ENCODE assay signal across 21 cellular contexts in the genomic region with DNA sequence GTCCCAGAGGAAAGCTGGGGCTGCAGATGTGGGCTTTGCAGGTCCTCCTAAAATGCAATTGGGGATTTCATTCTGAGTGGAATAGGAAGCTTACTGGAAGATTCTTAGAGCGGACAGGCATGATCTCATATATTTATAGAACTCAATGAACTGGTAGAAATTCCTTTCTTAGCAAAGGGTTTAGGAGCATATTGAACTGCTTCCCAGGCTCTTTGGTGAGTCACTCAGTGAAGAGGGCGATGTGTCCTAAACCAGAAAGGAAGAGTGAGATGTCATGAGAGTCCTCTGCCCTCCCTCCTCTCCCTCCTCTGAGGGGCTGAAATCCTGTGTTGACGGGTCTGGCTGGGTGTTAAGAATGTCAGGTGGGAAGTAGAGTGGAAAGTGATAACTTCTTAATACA. TPM values are rescaled to one million over a fixed set of nuclear protein-coding genes. Genes with fewer than 3 reads are reported as not detected.
A peak's percentile ranks its signal among the peaks of the same experiment; 100 is the strongest.
DNase-seq lines count a peak whose midpoint lies in the region; ATAC-seq and TF ChIP-seq lines count a peak whose summit lies in the region.
"Had no signal": no experiment of that assay in that cellular context is flagged by ENCODE, and none has a peak within 500 bp of the region (broad histone marks: within the 10 kb centered on the region; RNA-seq: fewer than 3 reads in every experiment).

No MANE protein-coding gene starts in this region.

- TF ChIP-seq RAD21 in IMR-90 (IDR thresholded peaks at IDR 0.05; ENCODE audit: low read length), result no peak

- peaks cover 3% of the 10 kb centered on the region for H3K27me3 Mint-ChIP-seq in glutamatergic neuron (ENCODE audit: unreplicated experiment)
- H3K27me3 Mint-ChIP-seq: dendritic cell treated with granulocyte-macrophage colony-stimulating factor and Interleukin-4, amounts not matched to agents 40 ng/mL and 50 ng/mL, for 4 days had no signal

- POLR2A ChIA-PET in IMR-90 (lab: Charles Lee; ENCODE audit: unreplicated experiment), result no interaction called here

- H3K9me1 ChIP-seq in IMR-90 (ENCODE audit: insufficient read depth, low read length), result no peaks in the 10 kb centered on the region

- no peak overlapping the region for H3K27ac Mint-ChIP-seq in glutamatergic neuron (ENCODE audit: unreplicated experiment)
- H3K27ac Mint-ChIP-seq: CD4-positive, alpha-beta memory T cell; dendritic cell treated with granulocyte-macrophage colony-stimulating factor and Interleukin-4, amounts not matched to agents 40 ng/mL and 50 ng/mL, for 4 days; natural killer cell; T-helper 2 cell treated with Interferon-gamma antibody and Interleukin-4, amounts not matched to agents 5 μg/mL and 100 μg/mL, for 36 hours had no signal

- H3K4me2 ChIP-seq in IMR-90 (ENCODE audit: low read depth, low read length) (no peak overlapping the region), fibroblast of lung (ENCODE audit: extremely low read depth, insufficient read depth, low read length) (no peak overlapping the region), mesenchymal stem cell (ENCODE audit: low read length, poor library complexity, severe bottlenecking) (peak overlapping the region; percentile 12), hepatocyte (no peak overlapping the region)

- no peak overlapping the region for H3K9ac ChIP-seq in IMR-90 (ENCODE audit: low read depth, low read length)
- H3K9ac ChIP-seq in fibroblast of lung (ENCODE audit: insufficient read depth, low read length), result no peak overlapping the region
- H3K9ac ChIP-seq in mesenchymal stem cell (ENCODE audit: low read length), result no peak overlapping the region

- H2BK5ac ChIP-seq in IMR-90 (ENCODE audit: low read depth, low read length, poor library complexity, severe bottlenecking) (no peak overlapping the region), mesenchymal stem cell (ENCODE audit: low read depth, low read length, poor library complexity, severe bottlenecking) (peak overlapping the region; percentile 75)

- H3K9me3 ChIP-seq in IMR-90 (ENCODE audit: control insufficient read depth, insufficient read depth, low read length) (no peaks in the 10 kb centered on the region), fibroblast of lung (ENCODE audit: control insufficient read depth, insufficient read depth, low read depth, low read length) (no peaks in the 10 kb centered on the region), mesenchymal stem cell (ENCODE audit: control insufficient read depth, low read length) (no peaks in the 10 kb centered on the region), hepatocyte (ENCODE audit: low read depth) (no peaks in the 10 kb centered on the region), heart left ventricle (no peaks in the 10 kb centered on the region)
- H3K9me3 ChIP-seq: prostate gland had no signal

- no peak overlapping the region for H3K14ac ChIP-seq in IMR-90 (replicated peaks; ENCODE audit: low read depth, low read length)
- no peak overlapping the region for H3K14ac ChIP-seq in mesenchymal stem cell (ENCODE audit: low read length in 2 of 2)

- H3K18ac ChIP-seq in IMR-90 (ENCODE audit: low read depth, low read length), result no peak overlapping the region
- H3K18ac ChIP-seq in mesenchymal stem cell (ENCODE audit: low read depth in 1 of 2, low read length in 2 of 2), result peak overlapping the region in 1 of 2 experiments; percentile 81

- H3K4me1 ChIP-seq in IMR-90 (ENCODE audit: control insufficient read depth, insufficient read depth, low read length) (no peaks in the 10 kb centered on the region), fibroblast of lung (ENCODE audit: control insufficient read depth, extremely low read depth, insufficient read depth, low read length) (no peaks in the 10 kb centered on the region), mesenchymal stem cell (ENCODE audit: control insufficient read depth, insufficient read depth, low read depth, low read length) (peaks cover 3% of the 10 kb centered on the region), hepatocyte (ENCODE audit: insufficient read depth) (no peaks in the 10 kb centered on the region), heart left ventricle (peaks cover 0 to 10% (median 0%) of the 10 kb centered on the region in 12 donors)
- H3K4me1 ChIP-seq: prostate gland had no signal

- H2BK15ac ChIP-seq in IMR-90 (ENCODE audit: low read depth, low read length) (no peak overlapping the region), mesenchymal stem cell (ENCODE audit: low read depth, poor library complexity, severe bottlenecking) (no peak overlapping the region)

- H3K27ac ChIP-seq in IMR-90 (ENCODE audit: insufficient read depth, low read length) (no peak overlapping the region), fibroblast of lung (ENCODE audit: insufficient read depth, low read length) (no peak overlapping the region), mesenchymal stem cell (ENCODE audit: low read length, poor library complexity, severe bottlenecking) (peak overlapping the region; percentile 25), hepatocyte (no peak overlapping the region), heart left ventricle (no peak overlapping the region)
- H3K27ac ChIP-seq: prostate gland had no signal

- in situ Hi-C loops in IMR-90 (cut with MboI; ENCODE audit: low sequenced_read_pairs), result no loop called here

- BruUV-seq in IMR-90 (replicated peaks; lab: Mats Ljungman, UMichigan), result no TSS peak

- H2AFZ ChIP-seq in IMR-90 (replicated peaks; ENCODE audit: low read length, poor library complexity), result no peak overlapping the region
- H2AFZ ChIP-seq in fibroblast of lung (ENCODE audit: low read length), result no peak overlapping the region
- no peak overlapping the region for H2AFZ ChIP-seq in mesenchymal stem cell (ENCODE audit: low read depth, low read length)
- H2AFZ ChIP-seq in hepatocyte, result no peak overlapping the region

- TF ChIP-seq POLR2A in IMR-90 (IDR thresholded peaks at IDR 0.05; ENCODE audit: low read depth, low read length) (no peak), heart left ventricle (IDR thresholded peaks at IDR 0.05) (no peak)

- no peak overlapping the region for H2BK12ac ChIP-seq in mesenchymal stem cell (ENCODE audit: low read length in 2 of 2)

- no peak overlapping the region for H3K56ac ChIP-seq in IMR-90 (ENCODE audit: extremely low read depth, insufficient read depth, low read length)

- H3K23ac ChIP-seq in IMR-90 (ENCODE audit: low read depth, low read length) (no peak overlapping the region), mesenchymal stem cell (ENCODE audit: low read length in 2 of 2) (peak overlapping the region in 1 of 2 experiments; percentile 41)

- H2BK20ac ChIP-seq in IMR-90 (ENCODE audit: low read depth, low read length), result no peak overlapping the region

- peaks cover 2% of the 10 kb centered on the region for H3K4me1 Mint-ChIP-seq in glutamatergic neuron (ENCODE audit: low read depth, unreplicated experiment)
- H3K4me1 Mint-ChIP-seq: CD4-positive, alpha-beta memory T cell; natural killer cell had no signal

- H3K4me3 ChIP-seq in IMR-90 (ENCODE audit: insufficient read depth, low read depth, low read length) (no peak overlapping the region), fibroblast of lung (replicated peaks in 1 of 4; ENCODE audit: control extremely low read depth in 1 of 4, insufficient read depth in 1 of 4, low read depth in 3 of 4, low read length in 4 of 4) (no peak overlapping the region), mesenchymal stem cell (ENCODE audit: insufficient read depth in 1 of 2, low read depth in 1 of 2, low read length in 2 of 2) (no peak overlapping the region), hepatocyte (no peak overlapping the region), heart left ventricle (no peak overlapping the region)
- H3K4me3 ChIP-seq: prostate gland had no signal

- no peak overlapping the region for H3K4ac ChIP-seq in IMR-90 (ENCODE audit: low read depth, low read length)
- no peak overlapping the region for H3K4ac ChIP-seq in mesenchymal stem cell (ENCODE audit: low read depth in 1 of 2, low read length in 2 of 2)

- H3K36me3 ChIP-seq in IMR-90 (ENCODE audit: control insufficient read depth, insufficient read depth, low read length), result no peaks in the 10 kb centered on the region
- no peaks in the 10 kb centered on the region for H3K36me3 ChIP-seq in fibroblast of lung (ENCODE audit: control insufficient read depth, insufficient read depth, low read length)
- H3K36me3 ChIP-seq in mesenchymal stem cell (ENCODE audit: control insufficient read depth in 1 of 2, insufficient read depth in 2 of 2, low read depth in 1 of 2, low read length in 2 of 2), result no peaks in the 10 kb centered on the region
- no peaks in the 10 kb centered on the region for H3K36me3 ChIP-seq in hepatocyte (replicated peaks; ENCODE audit: insufficient read depth, low read depth)
- H3K36me3 ChIP-seq in heart left ventricle, result no peaks in the 10 kb centered on the region
- H3K36me3 ChIP-seq: prostate gland had no signal

- no peak overlapping the region for H3K4me3 Mint-ChIP-seq in glutamatergic neuron (ENCODE audit: unreplicated experiment)
- H3K4me3 Mint-ChIP-seq: CD4-positive, alpha-beta memory T cell; dendritic cell treated with granulocyte-macrophage colony-stimulating factor and Interleukin-4, amounts not matched to agents 40 ng/mL and 50 ng/mL, for 4 days; natural killer cell; T-helper 2 cell treated with Interferon-gamma antibody and Interleukin-4, amounts not matched to agents 5 μg/mL and 100 μg/mL, for 36 hours had no signal

- ATAC-seq in IMR-90 (ENCODE audit: low read depth), result no peak
- no peak for ATAC-seq in GM19467 (IDR thresholded peaks at IDR 0.05; ENCODE audit: unreplicated experiment)
- no peak for ATAC-seq in heart left ventricle
- ATAC-seq: natural killer cell; stimulated activated naive CD8-positive, alpha-beta T cell treated with anti-CD3 and anti-CD28 coated beads, Interleukin-15, Interleukin-2, amounts not matched to agents 100 U/mL and 50 U/mL, for 24 hours had no signal

- H3K36me3 Mint-ChIP-seq in glutamatergic neuron (ENCODE audit: unreplicated experiment), result no peaks in the 10 kb centered on the region
- H3K36me3 Mint-ChIP-seq: CD4-positive, alpha-beta memory T cell; natural killer cell had no signal

- H3K27me3 ChIP-seq in IMR-90 (ENCODE audit: control insufficient read depth, insufficient read depth, low read length) (no peaks in the 10 kb centered on the region), fibroblast of lung (ENCODE audit: control insufficient read depth, insufficient read depth, low read length) (no peaks in the 10 kb centered on the region), mesenchymal stem cell (ENCODE audit: control insufficient read depth in 1 of 2, insufficient read depth in 1 of 2, low read length in 2 of 2) (no peaks in the 10 kb centered on the region), hepatocyte (no peaks in the 10 kb centered on the region), heart left ventricle (no peaks in the 10 kb centered on the region)

- H4K91ac ChIP-seq in IMR-90 (ENCODE audit: insufficient read depth, low read depth, low read length), result no peak overlapping the region
- no peak overlapping the region for H4K91ac ChIP-seq in mesenchymal stem cell (ENCODE audit: low read length)

- H4K8ac ChIP-seq in IMR-90 (ENCODE audit: low read depth in 2 of 2, low read length in 2 of 2) (no peak overlapping the region), mesenchymal stem cell (ENCODE audit: low read length) (no peak overlapping the region)

- dilution Hi-C loops in IMR-90 (cut with HindIII; ENCODE audit: low sequenced_read_pairs, unreplicated experiment), result no loop called here

- WGBS in IMR-90 (ENCODE audit: extremely low coverage in 2 of 2, insufficient read length in 1 of 2), 2 experiments, result no CpG with 5 or more reads among the region's 3 CpGs
- WGBS in mesenchymal stem cell, result 0% methylated on average over 1 of the region's 3 CpGs
- 75% methylated on average over 3 of the region's 3 CpGs for WGBS in hepatocyte (ENCODE audit: low lambda C conversion rate, missing lambda C conversion rate)
- 66 to 88% (median 83%) methylated on average over 3 of the region's 3 CpGs for WGBS in heart left ventricle, 4 donors

- TF ChIP-seq CTCF in IMR-90 (conservative IDR thresholded peaks at IDR 0.05; ENCODE audit: low read depth, low read length) (no peak), fibroblast of lung (conservative IDR thresholded peaks at IDR 0.05 in 1 of 2, IDR thresholded peaks at IDR 0.05 in 1 of 2; ENCODE audit: low read depth in 1 of 2, low read length in 2 of 2) (no peak), hepatocyte (IDR thresholded peaks at IDR 0.05; ENCODE audit: poor library complexity) (no peak), glutamatergic neuron (IDR thresholded peaks at IDR 0.05; ENCODE audit: partially characterized antibody, unreplicated experiment) (no peak), heart left ventricle (IDR thresholded peaks at IDR 0.05) (no peak)

- no peak overlapping the region for H4K5ac ChIP-seq in IMR-90 (ENCODE audit: low read depth, low read length)

- DNase-seq in A172 (ENCODE audit: low spot score) (peak; percentile 12), IMR-90 (peak; percentile 9), fibroblast of lung (ENCODE audit: low read depth in 2 of 2) (peak; percentile 59 to 63), mesenchymal stem cell (peak; percentile 91), hepatocyte (ENCODE audit: low spot score) (no peak), glutamatergic neuron (no peak), heart left ventricle (no peak)
- DNase-seq: activated CD4-positive, CD25-positive, alpha-beta regulatory T cell treated with anti-CD3 and anti-CD28 coated beads, Interleukin-2, amount 50 U/mL, for 72 hours; activated gamma-delta T cell; amygdala; CD4-positive, alpha-beta memory T cell; erythroblast; natural killer cell; NCI-H1694 treated with DMSO at 0.1 percent for 48 hours; SIG-M5; stimulated activated naive CD8-positive, alpha-beta T cell treated with anti-CD3 and anti-CD28 coated beads, Interleukin-15, Interleukin-2, amounts not matched to agents 100 U/mL and 50 U/mL, for 24 hours had no signal

- intact Hi-C loops in IMR-90 (cut with micrococcal nuclease) (no loop called here), heart left ventricle (cut with DNase I) (no loop called here)

- H2AK5ac ChIP-seq in IMR-90 (ENCODE audit: low read depth, low read length) (no peak overlapping the region), mesenchymal stem cell (ENCODE audit: low read length, severe bottlenecking) (no peak overlapping the region)

- H3K9me2 ChIP-seq in hepatocyte (replicated peaks; ENCODE audit: insufficient read depth), result no peaks in the 10 kb centered on the region

- H2BK120ac ChIP-seq in IMR-90 (ENCODE audit: low read depth, low read length) (no peak overlapping the region), mesenchymal stem cell (ENCODE audit: low read depth, low read length) (no peak overlapping the region)

- H4K20me1 ChIP-seq in IMR-90 (ENCODE audit: insufficient read depth, low read length) (no peaks in the 10 kb centered on the region), fibroblast of lung (ENCODE audit: control insufficient read depth, extremely low read depth, insufficient read depth, low read length) (no peaks in the 10 kb centered on the region), hepatocyte (ENCODE audit: insufficient read depth, poor library complexity, severe bottlenecking) (no peaks in the 10 kb centered on the region)

- CTCF ChIA-PET in IMR-90 (lab: Yijun Ruan, JAX), result no interaction called here

- H3K9me3 Mint-ChIP-seq in glutamatergic neuron (ENCODE audit: unreplicated experiment), result no peaks in the 10 kb centered on the region
- H3K9me3 Mint-ChIP-seq: CD4-positive, alpha-beta memory T cell; dendritic cell treated with granulocyte-macrophage colony-stimulating factor and Interleukin-4, amounts not matched to agents 40 ng/mL and 50 ng/mL, for 4 days; T-helper 2 cell treated with Interferon-gamma antibody and Interleukin-4, amounts not matched to agents 5 μg/mL and 100 μg/mL, for 36 hours had no signal

- H2AK9ac ChIP-seq in IMR-90 (replicated peaks; ENCODE audit: low read depth, low read length, poor library complexity), result no peak overlapping the region

- H3K79me2 ChIP-seq in fibroblast of lung (ENCODE audit: control insufficient read depth, insufficient read depth, low read length) (no peaks in the 10 kb centered on the region), hepatocyte (no peaks in the 10 kb centered on the region)

- H3K79me1 ChIP-seq in IMR-90 (ENCODE audit: low read depth in 1 of 2, low read length in 2 of 2) (no peaks in the 10 kb centered on the region), mesenchymal stem cell (replicated peaks; ENCODE audit: low read length, poor library complexity, severe bottlenecking) (no peaks in the 10 kb centered on the region)

RNA-seq across cellular contexts. Expression of a gene that starts 26.3 kb away (rescaled TPM):
- total RNA-seq in A172 (2014; rRNA removed; shearing (Covaris generic)), result 0.57 and 1.5 TPM in 2 replicates
- total RNA-seq in IMR-90 (2012; rRNA removed) (0.28 and 0.36 TPM in 2 replicates), fibroblast of lung (0.17 and 0.26 TPM in 2 replicates), hepatocyte (50.0 and 68.6 TPM in 2 replicates), glutamatergic neuron (ENCODE audit: unreplicated experiment) (424 TPM), heart left ventricle (10 to 100 TPM in 1 of 9 donors, 1 to 10 TPM in 8; 4.2 to 12.7 (median 7.2) TPM)
- polyA plus RNA-seq in IMR-90 (2012; rRNA removed) (0.27 and 0.50 TPM in 2 replicates), fibroblast of lung (0.22 and 0.43 TPM in 2 replicates), hepatocyte (35.8 and 38.2 TPM in 2 replicates), heart left ventricle (1 to 10 TPM; 2.2 to 2.9 TPM)
- 0.08 and 0.15 TPM in 2 replicates for polyA plus RNA-seq in IMR-90 (2012; cell fraction: cytosol; rRNA removed)
- polyA plus RNA-seq in IMR-90 (2012; cell fraction: nucleus; rRNA removed; ENCODE audit: low replicate concordance), result 0.62 and 0.85 TPM in 2 replicates
- 0.40 and 0.43 TPM in 2 replicates for polyA plus RNA-seq in fibroblast of lung (2012)
- polyA minus RNA-seq in fibroblast of lung (ENCODE audit: low replicate concordance), result 0.04 and 0.70 TPM in 2 replicates
- polyA plus RNA-seq in mesenchymal stem cell (2013, experiment 1 of 2), result 8.8 TPM
- polyA plus RNA-seq in mesenchymal stem cell (2013, experiment 2 of 2), result 8.0 TPM
- total RNA-seq: CD4-positive, alpha-beta memory T cell; M059J; natural killer cell had no signal

Comparison
In these comparisons a context has a peak if more than half of its experiments do, and no peak if none do; other contexts are left out.
1. DNase-seq: peak in A172 (single experiment), IMR-90 (single experiment), fibroblast of lung (2 of 2) and mesenchymal stem cell (single experiment); none in hepatocyte (single experiment), glutamatergic neuron (single experiment) and heart left ventricle (0 of 5).